24 cellular contexts compared by ENCODE assay signal in genomic region chr18:28711096-28711495, GRCh38.
"Had no signal": no experiment of that assay in that cellular context is flagged by ENCODE, and none has a peak within 500 bp of the region (broad histone marks: within the 10 kb centered on the region; RNA-seq: fewer than 3 reads in every experiment).

No MANE protein-coding gene starts in this region.

- H3K27ac Mint-ChIP-seq: naive thymus-derived CD8-positive, alpha-beta T cell; nephron; progenitor cell of endocrine pancreas; stimulated activated memory B cell treated with anti-CD40 and anti-IgM and Interleukin-4, amounts not matched to agents 10 μg/mL and 1 μg/mL and 100 μg/mL, for 72 hours; stimulated activated naive CD8-positive, alpha-beta T cell treated with anti-CD3 and anti-CD28 coated beads, Interleukin-15, amount 100 ng/mL, for 72 hours; type B pancreatic cell had no signal

- H3K4me1 Mint-ChIP-seq: naive thymus-derived CD8-positive, alpha-beta T cell; stimulated activated memory B cell treated with anti-CD40 and anti-IgM and Interleukin-4, amounts not matched to agents 10 μg/mL and 1 μg/mL and 100 μg/mL, for 72 hours; stimulated activated naive CD8-positive, alpha-beta T cell treated with anti-CD3 and anti-CD28 coated beads, Interleukin-15, amount 100 ng/mL, for 72 hours had no signal

- H3K4me2 ChIP-seq: smooth muscle cell had no signal

- H3K27me3 ChIP-seq: left lung, ovary, right atrium auricular region, right lobe of liver, tibial nerve, uterus had no signal

- H3K27ac ChIP-seq: left lung, lower lobe of right lung, ovary, right atrium auricular region, right lobe of liver, tibial nerve, uterus had no signal

- H3K36me3 Mint-ChIP-seq: naive thymus-derived CD8-positive, alpha-beta T cell; stimulated activated memory B cell treated with anti-CD40 and anti-IgM and Interleukin-4, amounts not matched to agents 10 μg/mL and 1 μg/mL and 100 μg/mL, for 72 hours; type B pancreatic cell had no signal

- H3K9me3 ChIP-seq: left lung, lower lobe of right lung, ovary, right atrium auricular region, right lobe of liver, tibial nerve, uterus had no signal

- DNase-seq: hippocampal formation; left colon; left lung; lower lobe of right lung; mammary epithelial cell; mesenchymal stem cell; naive thymus-derived CD8-positive, alpha-beta T cell; ovary; right lobe of liver; stimulated activated CD4-positive, alpha-beta T cell treated with anti-CD3 and anti-CD28 coated beads, Interleukin-1b, Interleukin-23, amount 100 ng/mL, for 48 hours; stimulated activated CD4-positive, alpha-beta T cell treated with anti-CD3 and anti-CD28 coated beads, Interleukin-2, amount 100 ng/mL, for 48 hours; stimulated activated CD4-positive, alpha-beta T cell treated with anti-CD3 and anti-CD28 coated beads, Interleukin-4, amount 100 ng/mL, for 4 hours; stimulated activated CD8-positive, alpha-beta memory T cell treated with anti-CD3 and anti-CD28 coated beads, Interleukin-4, amount 100 ng/mL, for 48 hours; stimulated activated naive CD4-positive, alpha-beta T cell treated with Interleukin-2 at 50 U/mL for 16 hours; stimulated activated naive CD8-positive, alpha-beta T cell treated with anti-CD3 and anti-CD28 coated beads, Interleukin-15, amount 100 ng/mL, for 72 hours; substantia nigra; uterus had no signal

- H3K4me3 Mint-ChIP-seq: naive thymus-derived CD8-positive, alpha-beta T cell; nephron; stimulated activated memory B cell treated with anti-CD40 and anti-IgM and Interleukin-4, amounts not matched to agents 10 μg/mL and 1 μg/mL and 100 μg/mL, for 72 hours; stimulated activated naive CD8-positive, alpha-beta T cell treated with anti-CD3 and anti-CD28 coated beads, Interleukin-15, amount 100 ng/mL, for 72 hours; type B pancreatic cell had no signal

- H3K27me3 Mint-ChIP-seq: naive thymus-derived CD8-positive, alpha-beta T cell; progenitor cell of endocrine pancreas; stimulated activated memory B cell treated with anti-CD40 and anti-IgM and Interleukin-4, amounts not matched to agents 10 μg/mL and 1 μg/mL and 100 μg/mL, for 72 hours; stimulated activated naive CD8-positive, alpha-beta T cell treated with anti-CD3 and anti-CD28 coated beads, Interleukin-15, amount 100 ng/mL, for 72 hours; type B pancreatic cell had no signal

- ATAC-seq: left colon; left lung; lower lobe of right lung; naive thymus-derived CD8-positive, alpha-beta T cell; right lobe of liver; stimulated activated memory B cell treated with anti-CD40 and anti-IgM and Interleukin-4, amounts not matched to agents 10 μg/mL and 1 μg/mL and 100 μg/mL, for 72 hours; stimulated activated naive CD8-positive, alpha-beta T cell treated with anti-CD3 and anti-CD28 coated beads, Interleukin-15, amount 100 ng/mL, for 72 hours had no signal

- H3K36me3 ChIP-seq: left lung, lower lobe of right lung, ovary, right atrium auricular region, right lobe of liver, tibial nerve, uterus had no signal

- H3K4me3 ChIP-seq: left lung, lower lobe of right lung, ovary, right atrium auricular region, right lobe of liver, smooth muscle cell, tibial nerve, uterus had no signal

- H3K4me1 ChIP-seq: left lung, lower lobe of right lung, right atrium auricular region, right lobe of liver, tibial nerve, uterus had no signal

- H3K9me3 Mint-ChIP-seq: nephron; stimulated activated memory B cell treated with anti-CD40 and anti-IgM and Interleukin-4, amounts not matched to agents 10 μg/mL and 1 μg/mL and 100 μg/mL, for 72 hours; type B pancreatic cell had no signal
